ENCODE assay signal across 1 cellular context in genomic region chr3:113746069-113746954, GRCh38.
A peak's percentile ranks its signal among the peaks of the same experiment; 100 is the strongest.
TF ChIP-seq lines count a peak whose summit lies in the region.

NAA50 (minus strand) TSS chr3:113746249; CDS start chr3:113745949, 300 bp downstream.

TF ChIP-seq in HEK293, 187 proteins besides CTCF, POLR2A, EP300 and RAD21 (continued from another document and continues in another):
- no peak for TF ChIP-seq ZBTB49 (tag by site-specific recombination; IDR thresholded peaks at IDR 0.05; ENCODE audit: low read depth)
- no peak for TF ChIP-seq ELK4 (IDR thresholded peaks at IDR 0.05; ENCODE audit: borderline replicate concordance, low read depth, low read length)
- no peak for TF ChIP-seq ZBTB8A (tag by site-specific recombination; IDR thresholded peaks at IDR 0.05)
- peak; percentile 51; the same call in 1 of the 2 replicates for TF ChIP-seq ZNF561 (tag by site-specific recombination; IDR thresholded peaks at IDR 0.05; ENCODE audit: borderline replicate concordance)
- TF ChIP-seq ZNF324 (tag by site-specific recombination; IDR thresholded peaks at IDR 0.05) = peak; percentile 33; the same call in 1 of the 2 replicates
- TF ChIP-seq HOXA7 (CRISPR knock-in tag; IDR thresholded peaks at IDR 0.05; ENCODE audit: borderline replicate concordance) = no peak
- peak; percentile 39; the same call in 1 of the 2 replicates for TF ChIP-seq ZNF518A (tag by site-specific recombination; conservative IDR thresholded peaks at IDR 0.05; ENCODE audit: low read depth)
- no peak for TF ChIP-seq BCL11A (tag by site-specific recombination; IDR thresholded peaks at IDR 0.05; ENCODE audit: low read depth)
- no peak for TF ChIP-seq ZNF391 (tag by site-specific recombination; IDR thresholded peaks at IDR 0.05; ENCODE audit: borderline replicate concordance, low read depth)
- TF ChIP-seq ZNF571 (tag by site-specific recombination; IDR thresholded peaks at IDR 0.05) = no peak
- no peak for TF ChIP-seq ZBTB1 (tag by site-specific recombination; IDR thresholded peaks at IDR 0.05)
- TF ChIP-seq ZNF274 (IDR thresholded peaks at IDR 0.05; ENCODE audit: low read length) = no peak
- TF ChIP-seq ZNF274 (tag by site-specific recombination; IDR thresholded peaks at IDR 0.05; ENCODE audit: borderline replicate concordance) = no peak
- TF ChIP-seq ZNF776 (tag by site-specific recombination; IDR thresholded peaks at IDR 0.05; ENCODE audit: borderline replicate concordance) = no peak
- TF ChIP-seq YY2 (tag by site-specific recombination; IDR thresholded peaks at IDR 0.05) = 0 out of 2 replicates have a peak, but pooled peaks have one; percentile 34
- TF ChIP-seq ATF2 (tag by site-specific recombination; IDR thresholded peaks at IDR 0.05; ENCODE audit: low read depth) = 0 out of 2 replicates have a peak, but pooled peaks have one; percentile 18
- TF ChIP-seq ZBTB21 (tag by site-specific recombination; IDR thresholded peaks at IDR 0.05) = peak; percentile 35; the same call in 1 of the 2 replicates
- no peak for TF ChIP-seq ZNF791 (tag by site-specific recombination; IDR thresholded peaks at IDR 0.05)
- no peak for TF ChIP-seq ZNF473 (tag by site-specific recombination; IDR thresholded peaks at IDR 0.05)
- peak; percentile 69 for TF ChIP-seq ZNF398 (tag by site-specific recombination; IDR thresholded peaks at IDR 0.05)
- no peak for TF ChIP-seq ZNF48 (tag by site-specific recombination; IDR thresholded peaks at IDR 0.05)
- no peak for TF ChIP-seq ZNF350 (tag by site-specific recombination; IDR thresholded peaks at IDR 0.05)
- TF ChIP-seq ZXDB (tag by site-specific recombination; IDR thresholded peaks at IDR 0.05) = 0 out of 2 replicates have a peak, but pooled peaks have one; percentile 53
- TF ChIP-seq BCL11B (tag by site-specific recombination; IDR thresholded peaks at IDR 0.05; ENCODE audit: low read depth) = peak; percentile 56; the same call in 1 of the 2 replicates
- TF ChIP-seq ZNF501 (tag by site-specific recombination; IDR thresholded peaks at IDR 0.05) = no peak
- no peak for TF ChIP-seq KLF1 (tag by site-specific recombination; IDR thresholded peaks at IDR 0.05)
- peak; percentile 54 for TF ChIP-seq ZNF629 (tag by site-specific recombination; IDR thresholded peaks at IDR 0.05)
- TF ChIP-seq ZNF768 (tag by site-specific recombination; IDR thresholded peaks at IDR 0.05) = no peak
- TF ChIP-seq ZNF2 (tag by site-specific recombination; IDR thresholded peaks at IDR 0.05) = 0 out of 2 replicates have a peak, but pooled peaks have one; percentile 17
- 0 out of 2 replicates have a peak, but pooled peaks have one; percentile 23 for TF ChIP-seq HIC1 (tag by site-specific recombination; IDR thresholded peaks at IDR 0.05)
- 0 out of 2 replicates have a peak, but pooled peaks have one; percentile 64 for TF ChIP-seq ZSCAN5A (tag by site-specific recombination; IDR thresholded peaks at IDR 0.05)
- TF ChIP-seq PRDM2 (tag by site-specific recombination; IDR thresholded peaks at IDR 0.05; ENCODE audit: borderline replicate concordance) = no peak
- no peak; the same call in 1 of the 2 replicates for TF ChIP-seq SP7 (tag by site-specific recombination; IDR thresholded peaks at IDR 0.05)
